In the genomic region with DNA sequence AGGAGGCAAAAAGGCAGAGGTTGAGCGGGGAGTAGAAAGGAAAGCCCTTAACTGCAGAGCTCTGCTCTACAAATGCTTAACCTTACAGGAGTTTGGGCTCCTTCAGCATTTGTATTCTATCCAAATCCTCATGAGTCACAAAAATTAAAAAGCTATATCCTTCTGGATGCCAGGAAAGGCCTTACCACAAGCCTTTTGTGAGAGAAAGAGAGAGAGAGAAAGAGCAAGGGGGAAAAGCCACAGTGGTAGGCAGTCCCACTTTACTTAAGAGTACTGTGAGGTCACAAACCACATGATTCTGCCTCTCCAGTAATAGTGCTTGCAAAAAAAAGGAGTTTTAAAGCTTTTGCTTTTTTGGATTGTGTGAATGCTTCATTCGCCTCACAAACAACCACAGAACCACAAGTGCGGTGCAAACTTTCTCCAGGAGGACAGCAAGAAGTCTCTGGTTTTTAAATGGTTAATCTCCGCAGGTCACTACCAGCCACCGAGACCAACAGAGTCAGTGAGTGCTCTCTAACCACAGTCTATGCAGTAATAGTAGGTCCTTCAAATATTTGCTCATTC, we compare ENCODE assay signal across 9 cellular contexts. TPM values are rescaled to one million over a fixed set of nuclear protein-coding genes. Genes with fewer than 3 reads are reported as not detected.
DNase-seq lines count a peak whose midpoint lies in the region; ATAC-seq and FAIRE-seq lines count a peak whose summit lies in the region.
"Had no signal": no experiment of that assay in that cellular context is flagged by ENCODE, and none has a peak within 500 bp of the region (broad histone marks: within the 10 kb centered on the region; RNA-seq: fewer than 3 reads in every experiment).

A gene (plus strand): TSS at position 375 of the 567 bp plus-strand sequence. CDS start 397 bp downstream, outside the sequence.

- peaks cover 36% of the 10 kb centered on the region for H3K4me1 Mint-ChIP-seq in activated naive CD4-positive, alpha-beta T cell treated with anti-CD3 and anti-CD28 coated beads, Interleukin-2, amount 10 ng/mL, durations not matched to agents 7 days and 5 days
- H3K4me1 Mint-ChIP-seq in activated naive CD8-positive, alpha-beta T cell treated with anti-CD3 and anti-CD28 coated beads for 36 hours, result peaks cover 83% of the 10 kb centered on the region

- H3K4me3 Mint-ChIP-seq in activated naive CD4-positive, alpha-beta T cell treated with anti-CD3 and anti-CD28 coated beads, Interleukin-2, amount 10 ng/mL, durations not matched to agents 7 days and 5 days, result peak within 1 kb of the TSS; percentile 44
- H3K4me3 Mint-ChIP-seq in activated naive CD8-positive, alpha-beta T cell treated with anti-CD3 and anti-CD28 coated beads for 36 hours, result peak within 1 kb of the TSS; percentile 83

- DNase-seq in activated naive CD4-positive, alpha-beta T cell treated with anti-CD3 and anti-CD28 coated beads, Interleukin-2, amount 10 ng/mL, durations not matched to agents 7 days and 5 days, result no peak
- DNase-seq in activated naive CD4-positive, alpha-beta T cell treated with Interleukin-2 at 50 U/mL for 16 hours, result no peak
- peak; percentile 13 for DNase-seq in activated naive CD8-positive, alpha-beta T cell treated with anti-CD3 and anti-CD28 coated beads for 36 hours
- DNase-seq in islet precursor cell (peak; percentile 66), urothelium cell line (ENCODE audit: low spot score) (peak; percentile 37), NCI-H2171 (lab: John Stamatoyannopoulos, UW) (no peak)
- DNase-seq: DMS 273 treated with DMSO at 0.1 percent for 48 hours had no signal

- no peaks in the 10 kb centered on the region for H3K9me3 Mint-ChIP-seq in activated naive CD4-positive, alpha-beta T cell treated with anti-CD3 and anti-CD28 coated beads, Interleukin-2, amount 10 ng/mL, durations not matched to agents 7 days and 5 days
- H3K9me3 Mint-ChIP-seq in activated naive CD8-positive, alpha-beta T cell treated with anti-CD3 and anti-CD28 coated beads for 36 hours, result no peaks in the 10 kb centered on the region

- H3K27me3 Mint-ChIP-seq in activated naive CD4-positive, alpha-beta T cell treated with anti-CD3 and anti-CD28 coated beads, Interleukin-2, amount 10 ng/mL, durations not matched to agents 7 days and 5 days, result no peaks in the 10 kb centered on the region
- H3K27me3 Mint-ChIP-seq in activated naive CD8-positive, alpha-beta T cell treated with anti-CD3 and anti-CD28 coated beads for 36 hours, result no peaks in the 10 kb centered on the region

- CTCF ChIA-PET in activated naive CD4-positive, alpha-beta T cell treated with anti-CD3 and anti-CD28 coated beads, Interleukin-2, amount 10 ng/mL, durations not matched to agents 7 days and 5 days (lab: Charles Lee), result interaction anchor here (1.5 kb wide), 1 partner anchor 39 kb away, joined by 3 read pairs; no protein-coding TSS in a partner anchor

- no peak for ATAC-seq in GM19023 (IDR thresholded peaks at IDR 0.05; ENCODE audit: unreplicated experiment)
- no peak for ATAC-seq in HG02588 (IDR thresholded peaks at IDR 0.05; ENCODE audit: unreplicated experiment)

- H3K27ac Mint-ChIP-seq in activated naive CD4-positive, alpha-beta T cell treated with anti-CD3 and anti-CD28 coated beads, Interleukin-2, amount 10 ng/mL, durations not matched to agents 7 days and 5 days, result peak within 1 kb of the TSS; percentile 46
- H3K27ac Mint-ChIP-seq in activated naive CD8-positive, alpha-beta T cell treated with anti-CD3 and anti-CD28 coated beads for 36 hours, result peak within 1 kb of the TSS; percentile 88

- H3K36me3 Mint-ChIP-seq in activated naive CD4-positive, alpha-beta T cell treated with anti-CD3 and anti-CD28 coated beads, Interleukin-2, amount 10 ng/mL, durations not matched to agents 7 days and 5 days, result peaks cover 1% of the 10 kb centered on the region
- H3K36me3 Mint-ChIP-seq in activated naive CD8-positive, alpha-beta T cell treated with anti-CD3 and anti-CD28 coated beads for 36 hours, result peaks cover 5% of the 10 kb centered on the region

- no peak for FAIRE-seq in urothelium cell line (lab: Jason Lieb, UNC)

RNA-seq across cellular contexts. Expression of the gene that starts here (rescaled TPM):
- 1 to 10 TPM; 4.8 to 5.8 TPM for total RNA-seq in activated naive CD8-positive, alpha-beta T cell treated with anti-CD3 and anti-CD28 coated beads for 36 hours

Comparison
In these comparisons a context has a peak if more than half of its experiments do, and no peak if none do; other contexts are left out.
1. DNase-seq: peak in activated naive CD8-positive, alpha-beta T cell treated with anti-CD3 and anti-CD28 coated beads for 36 hours (single experiment), islet precursor cell (single experiment) and urothelium cell line (single experiment); none in activated naive CD4-positive, alpha-beta T cell treated with anti-CD3 and anti-CD28 coated beads, Interleukin-2, amount 10 ng/mL, durations not matched to agents 7 days and 5 days (single experiment), activated naive CD4-positive, alpha-beta T cell treated with Interleukin-2 at 50 U/mL for 16 hours (single experiment) and NCI-H2171 (single experiment).